Comparison of ENCODE assay signal across 8 cellular contexts in genomic region chr12:49043856-49044258, GRCh38. TPM values are rescaled to one million over a fixed set of nuclear protein-coding genes. Genes with fewer than 3 reads are reported as not detected.
DNase-seq lines count a peak whose midpoint lies in the region; ATAC-seq and TF ChIP-seq lines count a peak whose summit lies in the region.

No MANE protein-coding gene starts in this region.

- intact Hi-C loops in prostate gland (cut with DNase I): no loop called here

- peak; percentile 76 for DNase-seq in AG20443 (ENCODE audit: low spot score)
- DNase-seq in H4 (ENCODE audit: low spot score): peak; percentile 41
- peak; percentile 82 for DNase-seq in SIG-M5 treated with dmso at 0.1 percent for 504 hours (lab: John Stamatoyannopoulos, UW; ENCODE audit: unreplicated experiment)
- DNase-seq in activated T-helper 9 cell treated with anti-CD3 and anti-CD28 coated beads, Interleukin-2, amount 50 U/mL, for 16 hours (ENCODE audit: low read depth): peak; percentile 62
- peak; percentile 76 for DNase-seq in germinal center (ENCODE audit: low spot score)
- no peak for DNase-seq in prostate gland (ENCODE audit: low spot score)

- no peak overlapping the region for H3K4me3 ChIP-seq in prostate gland

- WGBS in prostate gland: 54% methylated on average over 11 of the region's 11 CpGs

- no peaks in the 10 kb centered on the region for H3K9me3 ChIP-seq in prostate gland

- no peak overlapping the region for H3K27ac ChIP-seq in prostate gland

- TF ChIP-seq POLR2A in prostate gland (IDR thresholded peaks at IDR 0.05): no peak

- ATAC-seq in HG02571 (IDR thresholded peaks at IDR 0.05; ENCODE audit: unreplicated experiment) (no peak), HG02973 (IDR thresholded peaks at IDR 0.05; ENCODE audit: unreplicated experiment) (no peak)

- TF ChIP-seq CTCF in prostate gland (IDR thresholded peaks at IDR 0.05): peak; percentile 13 to 52 (median 38)

- peaks cover 44 to 78% of the 10 kb centered on the region in 2 donors for H3K36me3 ChIP-seq in prostate gland

- no peaks in the 10 kb centered on the region for H3K4me1 ChIP-seq in prostate gland (replicated peaks)

- no peaks in the 10 kb centered on the region for H3K27me3 ChIP-seq in prostate gland (replicated peaks; ENCODE audit: insufficient read depth)

RNA-seq across cellular contexts. Expression of gene KMT2D, which starts 16.7 kb away (rescaled TPM):
- 6.9 and 9.4 TPM in 2 replicates for total RNA-seq in H4 (2014; rRNA removed; shearing (Covaris generic))
- 10 to 100 TPM; 82.7 to 99.7 TPM for total RNA-seq in prostate gland

RNA-seq across cellular contexts. Expression of gene PRKAG1, which starts 25.3 kb away (rescaled TPM):
- 94.4 and 105 TPM in 2 replicates for total RNA-seq in H4 (2014; rRNA removed; shearing (Covaris generic))
- 10 to 100 TPM; 53.9 to 55.4 TPM for total RNA-seq in prostate gland

RNA-seq across cellular contexts. Expression of gene RHEBL1, which starts 25.9 kb away (rescaled TPM):
- 0.99 and 2.4 TPM in 2 replicates for total RNA-seq in H4 (2014; rRNA removed; shearing (Covaris generic))
- total RNA-seq in prostate gland: 1 to 10 TPM; 1.1 to 2.3 TPM

RNA-seq across cellular contexts. Expression of gene DDN, which starts 44.7 kb away (rescaled TPM):
- total RNA-seq in H4 (2014; rRNA removed; shearing (Covaris generic)): 0.06 and 0.14 TPM in 2 replicates
- 1 to 10 TPM in 1 of 2 donors, not detected in 1; 1.0 TPM for total RNA-seq in prostate gland

RNA-seq across cellular contexts. Expression of gene DHH, which starts 50.7 kb away (rescaled TPM):
- total RNA-seq in H4 (2014; rRNA removed; shearing (Covaris generic)): 0.02 TPM in 1 of 2 replicates, not detected in the other
- total RNA-seq in prostate gland: 100 to 1,000 TPM in 1 of 2 donors, under 1 TPM in 1; 0.18 to 114 TPM
